Comparison of ENCODE assay signal across 9 cellular contexts in the genomic region with DNA sequence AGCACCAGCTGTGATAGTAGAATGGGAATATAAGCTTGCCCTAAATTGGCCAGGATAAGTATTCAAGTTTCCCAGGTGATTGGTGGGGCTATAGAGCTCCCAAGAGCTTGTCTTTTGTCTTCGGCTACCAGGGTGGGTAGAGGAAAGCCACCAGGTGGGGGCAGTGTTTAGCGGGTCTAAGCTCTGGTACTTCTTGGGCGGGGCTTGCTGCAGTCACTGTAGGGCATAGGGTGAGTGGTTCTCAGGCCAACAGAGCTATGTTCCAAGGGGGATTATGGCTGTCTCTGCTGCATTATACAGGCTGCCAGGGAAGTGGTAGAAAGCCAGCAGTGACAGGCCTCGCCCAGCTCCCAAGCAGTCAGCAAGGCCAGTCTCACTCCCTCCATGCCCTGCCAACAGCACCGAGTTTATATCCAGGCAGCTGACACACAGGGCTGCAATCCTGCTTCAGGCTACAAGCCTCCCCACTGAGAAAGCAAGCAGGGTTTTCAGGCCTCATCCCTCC.
DNase-seq lines count a peak whose midpoint lies in the region; ATAC-seq, FAIRE-seq and TF ChIP-seq lines count a peak whose summit lies in the region.
"Had no signal": no experiment of that assay in that cellular context is flagged by ENCODE, and none has a peak within 500 bp of the region (broad histone marks: within the 10 kb centered on the region; RNA-seq: fewer than 3 reads in every experiment).

No MANE protein-coding gene starts in this region.

- no peaks in the 10 kb centered on the region for H3K36me3 Mint-ChIP-seq in CD4-positive, alpha-beta memory T cell

- POLR2A ChIA-PET in CD4-positive, alpha-beta memory T cell (lab: Charles Lee; ENCODE audit: partially characterized antibody): no interaction called here

- 37 to 47% (median 42%) methylated on average over 5 of the region's 5 CpGs for WGBS in small intestine, 3 donors

- no peak for FAIRE-seq in small intestine (lab: Jason Lieb, UNC)

- intact Hi-C loops in CD4-positive, alpha-beta memory T cell (cut with micrococcal nuclease): loop anchor here (1.0 kb wide), 2 partner anchors 80 to 138 kb away; no protein-coding TSS in a partner anchor

- no peaks in the 10 kb centered on the region for H3K36me3 ChIP-seq in CD4-positive, alpha-beta memory T cell (ENCODE audit: insufficient read depth, low read length)
- H3K36me3 ChIP-seq in right atrium auricular region: no peaks in the 10 kb centered on the region
- no peaks in the 10 kb centered on the region for H3K36me3 ChIP-seq in small intestine (ENCODE audit: control insufficient read depth in 2 of 2, insufficient read depth in 2 of 2, low read length in 2 of 2)

- no peaks in the 10 kb centered on the region for H3K4me1 Mint-ChIP-seq in CD4-positive, alpha-beta memory T cell

- CTCF ChIA-PET in CD4-positive, alpha-beta memory T cell (lab: Charles Lee; ENCODE audit: partially characterized antibody): interaction anchor here (1.0 to 3.1 kb wide), 11 partner anchors 9 to 382 kb away, joined by 3 to 37 read pairs (median 6); no protein-coding TSS in a partner anchor

- peaks cover 22 to 49% of the 10 kb centered on the region in 2 donors for H3K27me3 Mint-ChIP-seq in CD4-positive, alpha-beta memory T cell

- H3K4me1 ChIP-seq in CD4-positive, alpha-beta memory T cell (ENCODE audit: insufficient read depth, low read length): no peaks in the 10 kb centered on the region
- H3K4me1 ChIP-seq in right atrium auricular region (no peaks in the 10 kb centered on the region), small intestine (ENCODE audit: control insufficient read depth in 2 of 2, insufficient read depth in 1 of 2, low read depth in 1 of 2, low read length in 1 of 2) (no peaks in the 10 kb centered on the region)

- H3K9me3 Mint-ChIP-seq in CD4-positive, alpha-beta memory T cell: peaks cover 0 to 2% (median 0%) of the 10 kb centered on the region in 8 donors

- H3K27ac ChIP-seq in CD4-positive, alpha-beta memory T cell (ENCODE audit: low read depth, low read length): no peak overlapping the region
- no peak overlapping the region for H3K27ac ChIP-seq in right atrium auricular region
- H3K27ac ChIP-seq in small intestine (ENCODE audit: low read depth in 1 of 2, low read length in 1 of 2): no peak overlapping the region

- in situ Hi-C loops in SK-MEL-5 (cut with HindIII; ENCODE audit: low pct_unique_long_range_greater_than_20kb, low sequenced_read_pairs): loop anchor here (5.0 kb wide), 1 partner anchor 85 kb away; no protein-coding TSS in a partner anchor

- no peak overlapping the region for H3K4me3 ChIP-seq in CD4-positive, alpha-beta memory T cell (ENCODE audit: low read length in 2 of 2)
- no peak overlapping the region for H3K4me3 ChIP-seq in right atrium auricular region
- no peak overlapping the region for H3K4me3 ChIP-seq in small intestine (ENCODE audit: low read depth in 1 of 2, low read length in 2 of 2)

- peak; percentile 42 to 63 (median 48) for DNase-seq in CD4-positive, alpha-beta memory T cell
- peak; percentile 19 for DNase-seq in GM19238 (ENCODE audit: insufficient read length, low spot score)
- peak; percentile 93 for DNase-seq in SK-MEL-5 (ENCODE audit: low read depth, low spot score)
- DNase-seq in activated naive CD4-positive, alpha-beta T cell treated with anti-CD3 and anti-CD28 coated beads, Interleukin-2, amount 50 U/mL, for 16 hours: peak; percentile 63
- DNase-seq in right atrium auricular region (ENCODE audit: low spot score): no peak
- DNase-seq in small intestine: peak; percentile 66
- DNase-seq in DMS114 treated with DMSO at 0.1 percent for 48 hours (lab: John Stamatoyannopoulos, UW; ENCODE audit: unreplicated experiment): no peak

- ATAC-seq in HG03460 (IDR thresholded peaks at IDR 0.05; ENCODE audit: unreplicated experiment): peak; percentile 87

- no peak overlapping the region for H3K4me3 Mint-ChIP-seq in CD4-positive, alpha-beta memory T cell
- H3K4me3 Mint-ChIP-seq: activated naive CD8-positive, alpha-beta T cell had no signal

- no peaks in the 10 kb centered on the region for H3K9me3 ChIP-seq in CD4-positive, alpha-beta memory T cell (ENCODE audit: control insufficient read depth in 1 of 2, low read length in 2 of 2)
- H3K9me3 ChIP-seq in right atrium auricular region (no peaks in the 10 kb centered on the region), small intestine (ENCODE audit: control insufficient read depth, low read depth) (no peaks in the 10 kb centered on the region)

- peak; percentile 17 to 57 for TF ChIP-seq CTCF in right atrium auricular region (IDR thresholded peaks at IDR 0.05)

- no peak overlapping the region for H3K27ac Mint-ChIP-seq in CD4-positive, alpha-beta memory T cell
- H3K27ac Mint-ChIP-seq: activated naive CD8-positive, alpha-beta T cell had no signal

- H3K27me3 ChIP-seq in CD4-positive, alpha-beta memory T cell (ENCODE audit: insufficient read depth, low read length): no peaks in the 10 kb centered on the region
- no peaks in the 10 kb centered on the region for H3K27me3 ChIP-seq in right atrium auricular region
- peaks cover 0 to 6% of the 10 kb centered on the region in 2 donors for H3K27me3 ChIP-seq in small intestine (ENCODE audit: control insufficient read depth in 2 of 2, insufficient read depth in 2 of 2, low read length in 2 of 2)

Comparison
In these comparisons a context has a peak if more than half of its experiments do, and no peak if none do; other contexts are left out.
1. DNase-seq: peak in CD4-positive, alpha-beta memory T cell (5 of 5), GM19238 (single experiment), SK-MEL-5 (single experiment), activated naive CD4-positive, alpha-beta T cell treated with anti-CD3 and anti-CD28 coated beads, Interleukin-2, amount 50 U/mL, for 16 hours (single experiment) and small intestine (single experiment); none in right atrium auricular region (single experiment) and DMS114 treated with DMSO at 0.1 percent for 48 hours (single experiment).